ENCODE assay signal across 21 cellular contexts in the genomic region with DNA sequence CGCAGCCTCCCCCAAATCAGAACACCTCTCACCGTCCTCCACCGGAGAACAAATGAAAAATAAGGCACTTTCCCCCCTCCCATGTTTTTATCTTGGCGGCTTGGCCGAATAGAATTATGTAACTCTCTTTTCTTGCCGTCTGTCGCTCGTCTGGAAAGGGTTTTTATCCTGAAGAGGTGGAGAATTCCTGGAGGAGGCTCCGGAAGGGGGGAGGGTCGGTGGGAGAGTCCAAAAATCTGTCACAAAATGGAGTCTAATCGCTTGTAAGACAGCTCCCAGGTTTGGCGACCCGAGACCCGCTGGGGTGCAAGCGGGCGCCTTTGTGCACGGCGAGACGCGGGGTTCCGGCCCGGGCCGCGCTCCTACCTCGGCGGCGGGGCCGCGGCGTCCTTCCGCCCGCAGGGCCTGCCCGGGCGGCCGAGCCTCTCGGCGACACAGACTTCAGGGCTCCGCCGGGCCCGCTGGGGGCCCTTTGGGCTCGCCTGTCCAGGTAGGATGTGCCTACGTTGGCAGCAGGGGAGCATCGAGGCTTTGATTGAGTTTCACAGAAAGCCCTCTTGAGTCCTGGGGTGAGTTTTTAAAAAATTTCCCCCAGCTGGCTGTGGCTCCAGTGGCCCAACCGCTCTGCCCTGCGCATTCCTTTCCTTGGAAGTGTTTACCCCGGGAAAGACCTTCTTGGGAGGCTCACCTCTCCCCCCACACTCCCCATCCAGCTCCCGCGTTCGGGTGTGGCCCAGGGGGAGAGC. TPM values are rescaled to one million over a fixed set of nuclear protein-coding genes. Genes with fewer than 3 reads are reported as not detected.
DNase-seq lines count a peak whose midpoint lies in the region; ATAC-seq, FAIRE-seq and TF ChIP-seq lines count a peak whose summit lies in the region.
"Had no signal": no experiment of that assay in that cellular context is flagged by ENCODE, and none has a peak within 500 bp of the region (broad histone marks: within the 10 kb centered on the region; RNA-seq: fewer than 3 reads in every experiment).

No MANE protein-coding gene starts in this region.

- H3K9me3 ChIP-seq in mammary epithelial cell (replicated peaks; ENCODE audit: insufficient read depth, low read length): no peaks in the 10 kb centered on the region
- H3K9me3 ChIP-seq in HepG2 (ENCODE audit: low read length): no peaks in the 10 kb centered on the region
- H3K9me3 ChIP-seq: body of pancreas, MG63, tibial nerve had no signal

- H3K36me3 ChIP-seq in mammary epithelial cell (ENCODE audit: insufficient read depth, low read length): no peaks in the 10 kb centered on the region
- no peaks in the 10 kb centered on the region for H3K36me3 ChIP-seq in HepG2 (replicated peaks in 1 of 2; ENCODE audit: control insufficient read depth in 1 of 2, insufficient read depth in 2 of 2, low read length in 2 of 2)
- H3K36me3 ChIP-seq: MG63, tibial nerve had no signal

- no peak for TF ChIP-seq EP300 in HepG2 (IDR thresholded peaks at IDR 0.05; ENCODE audit: low read depth in 2 of 2, low read length in 2 of 2)
- no peak for TF ChIP-seq EP300 in HepG2 (CRISPR knock-in tag; IDR thresholded peaks at IDR 0.05; ENCODE audit: borderline replicate concordance)

- no peak for DNase-seq in activated T-cell treated with anti-CD3 and anti-CD28 coated beads, Interleukin-2, amount 50 U/mL, for 72 hours
- no peak for DNase-seq in activated T-cell treated with anti-CD3 and anti-CD28 coated beads, Interleukin-2, amount 50 U/mL, for 24 hours
- DNase-seq in mammary epithelial cell (peak; percentile 48), HepG2 (ENCODE audit: low spot score) (no peak), type B pancreatic cell (ENCODE audit: extremely low spot score, unreplicated experiment) (no peak), iPS-NIHi7 (ENCODE audit: extremely low spot score) (no peak), epidermal melanocyte (ENCODE audit: insufficient read length, low spot score) (no peak), SHP77 (lab: John Stamatoyannopoulos, UW) (no peak)
- DNase-seq: activated CD4-positive, alpha-beta T cell treated with anti-CD3 and anti-CD28 coated beads for 36 hours; activated naive CD4-positive, alpha-beta T cell treated with anti-CD3 and anti-CD28 coated beads, Interleukin-2, amount 50 U/mL, for 16 hours; CD4-positive, alpha-beta memory T cell; dermis blood vessel endothelial cell; DMS79 treated with DMSO at 0.1 percent for 48 hours; head of caudate nucleus; MG63; NCI-H1694; NCI-H510A; SIG-M5; T-helper 9 cell had no signal

- peaks cover 84% of the 10 kb centered on the region for H3K27me3 Mint-ChIP-seq in activated T-cell treated with anti-CD3 and anti-CD28 coated beads, Interleukin-2, amount 50 U/mL, for 72 hours (ENCODE audit: low read depth)
- peaks cover 89% of the 10 kb centered on the region for H3K27me3 Mint-ChIP-seq in activated T-cell treated with anti-CD3 and anti-CD28 coated beads, Interleukin-2, amount 50 U/mL, for 24 hours
- H3K27me3 Mint-ChIP-seq in type B pancreatic cell: peaks cover 91% of the 10 kb centered on the region

- H3K4me1 ChIP-seq in mammary epithelial cell (ENCODE audit: insufficient read depth, low read length) (peaks cover 51% of the 10 kb centered on the region), HepG2 (ENCODE audit: insufficient read depth, low read length) (peaks cover 13% of the 10 kb centered on the region)

- TF ChIP-seq POLR2A in HepG2 (IDR thresholded peaks at IDR 0.05; ENCODE audit: insufficient read depth in 1 of 2, low read depth in 2 of 2, low read length in 2 of 2): no peak

- peaks cover 12% of the 10 kb centered on the region for H3K4me1 Mint-ChIP-seq in activated T-cell treated with anti-CD3 and anti-CD28 coated beads, Interleukin-2, amount 50 U/mL, for 72 hours (ENCODE audit: low read depth)
- H3K4me1 Mint-ChIP-seq in activated T-cell treated with anti-CD3 and anti-CD28 coated beads, Interleukin-2, amount 50 U/mL, for 24 hours (ENCODE audit: low read depth): peaks cover 12% of the 10 kb centered on the region
- H3K4me1 Mint-ChIP-seq in type B pancreatic cell (ENCODE audit: unreplicated experiment): peaks cover 31% of the 10 kb centered on the region

- peak overlapping the region; percentile 97 for H3K4me2 ChIP-seq in mammary epithelial cell (ENCODE audit: insufficient read depth, low read depth, low read length)
- no peak overlapping the region; the same call in 1 of the 2 replicates for H3K4me2 ChIP-seq in HepG2 (ENCODE audit: low read depth, low read length)

- POLR2A ChIA-PET in HepG2 (lab: Yijun Ruan, JAX): no interaction called here

- peak overlapping the region; percentile 60 to 78 (median 66) for H3K4me3 ChIP-seq in mammary epithelial cell (replicated peaks in 1 of 3; ENCODE audit: insufficient read depth in 1 of 3, low read depth in 2 of 3, low read length in 3 of 3)
- H3K4me3 ChIP-seq in HepG2 (replicated peaks in 1 of 3; ENCODE audit: insufficient read depth in 1 of 3, low read depth in 2 of 3, low read length in 3 of 3): no peak overlapping the region; a peak in 1 of 6 replicates
- H3K4me3 ChIP-seq: body of pancreas, MG63, tibial nerve had no signal

- no peak for TF ChIP-seq RAD21 in HepG2 (CRISPR knock-in tag; IDR thresholded peaks at IDR 0.05)

- dilution Hi-C loops in mammary epithelial cell (cut with HindIII; ENCODE audit: low sequenced_read_pairs): loop anchor here (25.0 kb wide), 1 partner anchor 169 kb away; no protein-coding TSS in a partner anchor

- no peaks in the 10 kb centered on the region for H3K9me3 Mint-ChIP-seq in activated T-cell treated with anti-CD3 and anti-CD28 coated beads, Interleukin-2, amount 50 U/mL, for 72 hours
- H3K9me3 Mint-ChIP-seq in activated T-cell treated with anti-CD3 and anti-CD28 coated beads, Interleukin-2, amount 50 U/mL, for 24 hours: no peaks in the 10 kb centered on the region
- H3K9me3 Mint-ChIP-seq in type B pancreatic cell: no peaks in the 10 kb centered on the region

- no peak for FAIRE-seq in HepG2 (lab: Jason Lieb, UNC)

- TF ChIP-seq CTCF in mammary epithelial cell (conservative IDR thresholded peaks at IDR 0.05 in 1 of 2, IDR thresholded peaks at IDR 0.05 in 1 of 2; ENCODE audit: extremely low read depth in 1 of 2, insufficient read depth in 1 of 2, low read depth in 1 of 2, low read length in 2 of 2) (no peak), HepG2 (CRISPR knock-in tag; IDR thresholded peaks at IDR 0.05) (no peak), type B pancreatic cell (conservative IDR thresholded peaks at IDR 0.05) (no peak)

- CTCF ChIA-PET in mammary epithelial cell (lab: Charles Lee; ENCODE audit: low non-redundant PET): no interaction called here
- CTCF ChIA-PET in HepG2 (lab: Yijun Ruan, JAX; ENCODE audit: low intra/inter-chr PET ratio, low total read pairs): no interaction called here

- H4K20me1 ChIP-seq in mammary epithelial cell (ENCODE audit: insufficient read depth, low read length) (no peaks in the 10 kb centered on the region), HepG2 (ENCODE audit: insufficient read depth, low read length) (no peaks in the 10 kb centered on the region)

- no peak overlapping the region for H3K27ac Mint-ChIP-seq in activated T-cell treated with anti-CD3 and anti-CD28 coated beads, Interleukin-2, amount 50 U/mL, for 72 hours
- H3K27ac Mint-ChIP-seq in activated T-cell treated with anti-CD3 and anti-CD28 coated beads, Interleukin-2, amount 50 U/mL, for 24 hours: no peak overlapping the region
- H3K27ac Mint-ChIP-seq in type B pancreatic cell: peak overlapping the region; percentile 53
- H3K27ac Mint-ChIP-seq: activated CD4-positive, alpha-beta T cell treated with anti-CD3 and anti-CD28 coated beads for 36 hours; CD4-positive, alpha-beta memory T cell had no signal

- intact Hi-C loops in mammary epithelial cell (cut with micrococcal nuclease): no loop called here
- intact Hi-C loops in HepG2 (cut with micrococcal nuclease; ENCODE audit: unreplicated experiment): no loop called here

- H2AFZ ChIP-seq in mammary epithelial cell (ENCODE audit: low read depth, low read length) (peak overlapping the region; percentile 66), HepG2 (ENCODE audit: low read length) (no peak overlapping the region)

- BruUV-seq in mammary epithelial cell (replicated peaks; lab: Mats Ljungman, UMichigan) (no TSS peak), HepG2 (replicated peaks; lab: Mats Ljungman, UMichigan) (no TSS peak)

- in situ Hi-C loops in mammary epithelial cell (cut with MboI; ENCODE audit: low sequenced_read_pairs in 2 of 2): loop anchor here (5.0 kb wide), 1 partner anchor 169 kb away; no protein-coding TSS in a partner anchor
- in situ Hi-C loops in HepG2 (cut with HindIII; ENCODE audit: extremely low pct_ligation_motif_present, low pct_unique_long_range_greater_than_20kb): no loop called here

- H3K4me3 Mint-ChIP-seq in activated T-cell treated with anti-CD3 and anti-CD28 coated beads, Interleukin-2, amount 50 U/mL, for 72 hours: peak overlapping the region; percentile 50 to 76
- no peak overlapping the region for H3K4me3 Mint-ChIP-seq in activated T-cell treated with anti-CD3 and anti-CD28 coated beads, Interleukin-2, amount 50 U/mL, for 24 hours
- peak overlapping the region; percentile 76 for H3K4me3 Mint-ChIP-seq in type B pancreatic cell
- H3K4me3 Mint-ChIP-seq: activated CD4-positive, alpha-beta T cell treated with anti-CD3 and anti-CD28 coated beads for 36 hours had no signal

- 1% methylated on average over 45 of the region's 49 CpGs for WGBS in mammary epithelial cell (ENCODE audit: low coverage, missing lambda C conversion rate)
- 18% methylated on average over 10 of the region's 49 CpGs for WGBS in HepG2 (ENCODE audit: low lambda C conversion rate)

- H3K9ac ChIP-seq in mammary epithelial cell (ENCODE audit: insufficient read depth, low read length) (peak overlapping the region; percentile 81), HepG2 (ENCODE audit: insufficient read depth, low read depth, low read length) (no peak overlapping the region)

- no peaks in the 10 kb centered on the region for H3K36me3 Mint-ChIP-seq in activated T-cell treated with anti-CD3 and anti-CD28 coated beads, Interleukin-2, amount 50 U/mL, for 72 hours (ENCODE audit: insufficient read depth in 2 of 2)
- no peaks in the 10 kb centered on the region for H3K36me3 Mint-ChIP-seq in activated T-cell treated with anti-CD3 and anti-CD28 coated beads, Interleukin-2, amount 50 U/mL, for 24 hours (ENCODE audit: low read depth)
- peaks cover 8% of the 10 kb centered on the region for H3K36me3 Mint-ChIP-seq in type B pancreatic cell
- H3K36me3 Mint-ChIP-seq: CD4-positive, alpha-beta memory T cell had no signal

- peak in 1 of 2 donors; percentile 23 for ATAC-seq in activated T-cell treated with anti-CD3 and anti-CD28 coated beads, Interleukin-2, amount 50 U/mL, for 72 hours (replicated peaks in 1 of 2)
- ATAC-seq in HepG2: no peak
- ATAC-seq: activated CD4-positive, alpha-beta T cell treated with anti-CD3 and anti-CD28 coated beads for 36 hours; body of pancreas had no signal

- H3K27ac ChIP-seq in mammary epithelial cell (ENCODE audit: insufficient read depth, low read depth, low read length) (peak overlapping the region; percentile 77), HepG2 (ENCODE audit: extremely low read length, insufficient read depth, low read length) (no peak overlapping the region)
- H3K27ac ChIP-seq: body of pancreas, tibial nerve had no signal

- H3K79me2 ChIP-seq in mammary epithelial cell (ENCODE audit: insufficient read depth, low read length) (peaks cover 94% of the 10 kb centered on the region), HepG2 (ENCODE audit: insufficient read depth, low read length) (no peaks in the 10 kb centered on the region)

- no peaks in the 10 kb centered on the region for H3K27me3 ChIP-seq in mammary epithelial cell (ENCODE audit: insufficient read depth, low read length)
- H3K27me3 ChIP-seq in HepG2 (ENCODE audit: control insufficient read depth in 1 of 2, insufficient read depth in 2 of 2, low read length in 2 of 2): peaks cover 31 to 94% of the 10 kb centered on the region in 2 experiments
- H3K27me3 ChIP-seq: MG63 had no signal

RNA-seq across cellular contexts. Expression of a gene that starts 5.0 kb away (rescaled TPM):
- total RNA-seq in activated T-cell treated with anti-CD3 and anti-CD28 coated beads, Interleukin-2, amount 50 U/mL, for 72 hours: not detected
- 10 to 100 TPM; 11.2 to 19.2 TPM for total RNA-seq in mammary epithelial cell
- polyA plus RNA-seq in mammary epithelial cell: 5.3 TPM
- polyA minus RNA-seq in mammary epithelial cell: 9.3 TPM
- not detected in 2 replicates for total RNA-seq in HepG2 (2016; rRNA removed; fragmentation: Illumina TruSeq; extraction: Trizol)
- total RNA-seq in HepG2 (2016; cell fraction: cytosol; rRNA removed; fragmentation: Illumina TruSeq; extraction: Trizol; ENCODE audit: low read depth): not detected in 2 replicates
- total RNA-seq in HepG2 (2016; cell fraction: insoluble cytoplasmic fraction; rRNA removed; fragmentation: Illumina TruSeq; extraction: Trizol): not detected in 2 replicates
- total RNA-seq in HepG2 (2016; cell fraction: membrane; rRNA removed; fragmentation: Illumina TruSeq; extraction: Trizol): not detected in 2 replicates
- not detected in 2 replicates for total RNA-seq in HepG2 (2016; cell fraction: nucleus; rRNA removed; fragmentation: Illumina TruSeq; extraction: Trizol)
- polyA plus RNA-seq in HepG2 (2011; rRNA removed): not detected in 2 replicates
- 0.04 TPM in 1 of 2 replicates, not detected in the other for polyA plus RNA-seq in HepG2 (2011; cell fraction: cytosol; rRNA removed)
- 0.03 TPM in 1 of 2 replicates, not detected in the other for polyA plus RNA-seq in HepG2 (2011; cell fraction: nucleus; rRNA removed)
- polyA plus RNA-seq in HepG2 (2012): not detected in 2 replicates
- polyA plus RNA-seq in HepG2 (2016; cell fraction: cytosol; fragmentation: Illumina TruSeq; extraction: Trizol; ENCODE audit: low read depth): not detected in 2 replicates
- polyA plus RNA-seq in HepG2 (2016; cell fraction: insoluble cytoplasmic fraction; fragmentation: Illumina TruSeq; extraction: Trizol; ENCODE audit: low read depth): 0.03 TPM in 1 of 2 replicates, not detected in the other
- 0.16 TPM in 1 of 2 replicates, not detected in the other for polyA plus RNA-seq in HepG2 (2016; cell fraction: membrane; fragmentation: Illumina TruSeq; extraction: Trizol; ENCODE audit: low read depth)
- not detected in 2 replicates for polyA plus RNA-seq in HepG2 (2016; cell fraction: nucleus; fragmentation: Illumina TruSeq; extraction: Trizol; ENCODE audit: insufficient read depth, low read depth)
- 0.06 TPM in 1 of 2 replicates, not detected in the other for polyA minus RNA-seq in HepG2 (2011; rRNA and poly(A)+ RNA removed; ENCODE audit: low replicate concordance)
- not detected in 2 replicates for polyA minus RNA-seq in HepG2 (2011; cell fraction: cytosol; rRNA and poly(A)+ RNA removed)
- not detected in 2 replicates for polyA minus RNA-seq in HepG2 (2011; cell fraction: nucleus; rRNA and poly(A)+ RNA removed)
- 13.6 and 33.6 TPM in 2 replicates for total RNA-seq in type B pancreatic cell (ENCODE audit: low replicate concordance)
- total RNA-seq: activated CD4-positive, alpha-beta T cell treated with anti-CD3 and anti-CD28 coated beads for 36 hours; CD4-positive, alpha-beta memory T cell; dermis blood vessel endothelial cell had no signal
- polyA plus RNA-seq: CD4-positive, alpha-beta memory T cell had no signal

Comparison
In these comparisons a context has a peak if more than half of its experiments do, and no peak if none do; other contexts are left out.
1. H3K4me3 ChIP-seq: peak in mammary epithelial cell (3 of 3); none in HepG2 (0 of 3).
2. RNA of a gene that starts 5.0 kb away (total RNA-seq): 11.2 to 19.2 TPM in mammary epithelial cell and 13.6 to 33.6 TPM in type B pancreatic cell; not detected in activated T-cell treated with anti-CD3 and anti-CD28 coated beads, Interleukin-2, amount 50 U/mL, for 72 hours and not detected in HepG2; every median in the first group is over 10 times any median in the second.